18 cellular contexts compared by ENCODE assay signal in the genomic region with DNA sequence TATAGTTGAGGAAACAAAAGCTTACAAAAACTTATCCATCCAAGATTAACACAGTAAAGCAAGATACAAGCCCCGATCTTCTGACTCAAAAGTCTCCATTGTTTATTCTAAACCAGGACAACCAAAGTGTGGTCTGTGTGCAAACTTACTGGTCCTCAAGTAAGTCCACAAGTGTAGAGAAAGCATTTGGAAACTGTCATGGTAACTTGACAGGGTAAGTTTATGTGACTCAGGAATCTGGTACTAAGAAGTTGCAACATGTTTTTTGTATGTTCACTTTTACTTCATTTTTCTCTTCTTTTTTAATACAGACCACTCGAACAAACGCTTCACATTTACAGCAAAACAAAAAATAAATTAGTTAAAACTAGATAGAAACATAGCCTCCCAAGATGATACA. TPM values are rescaled to one million over a fixed set of nuclear protein-coding genes. Genes with fewer than 3 reads are reported as not detected.
DNase-seq lines count a peak whose midpoint lies in the region; ATAC-seq, FAIRE-seq and TF ChIP-seq lines count a peak whose summit lies in the region.
"Had no signal": no experiment of that assay in that cellular context is flagged by ENCODE, and none has a peak within 500 bp of the region (broad histone marks: within the 10 kb centered on the region; RNA-seq: fewer than 3 reads in every experiment).

No MANE protein-coding gene starts in this region.

- intact Hi-C loops in activated T-helper 1 cell treated with anti-CD3 and anti-CD28 coated beads, Interleukin-12 subunit alpha, Interleukin-12 subunit beta, Interleukin-2, Interleukin-4 antibody, amounts not matched to agents 30 ng/mL and 10 ng/mL and 1 ng/mL, durations not matched to agents 14 hours and 24 hours and 36 hours (cut with micrococcal nuclease) = loop anchor here (10.0 kb wide), 1 partner anchor 280 kb away; no protein-coding TSS in a partner anchor
- intact Hi-C loops in pancreas (cut with DNase I) = no loop called here
- intact Hi-C loops in activated CD4-positive, alpha-beta memory T cell treated with anti-CD3 and anti-CD28 coated beads for 36 hours (cut with micrococcal nuclease) = no loop called here

- TF ChIP-seq CTCF in AG04449 (IDR thresholded peaks at IDR 0.05; ENCODE audit: insufficient read depth, low read length, missing control alignments) (no peak), fibroblast of the aortic adventitia (IDR thresholded peaks at IDR 0.05; ENCODE audit: insufficient read depth, low read length) (no peak), pancreas (IDR thresholded peaks at IDR 0.05) (no peak)

- no peaks in the 10 kb centered on the region for H3K27me3 ChIP-seq in pancreas
- H3K27me3 ChIP-seq: ovary had no signal

- ATAC-seq in T-cell (replicated peaks in 1 of 4) (no peak), pancreas (no peak)
- ATAC-seq: left colon, mucosa of descending colon had no signal

- peaks cover 0 to 10% (median 6%) of the 10 kb centered on the region in 3 donors for H3K4me1 ChIP-seq in pancreas

- 89 to 93% methylated on average over 3 of the region's 3 CpGs for WGBS in pancreas, 2 donors

- H3K4me3 Mint-ChIP-seq in activated T-helper 1 cell treated with anti-CD3 and anti-CD28 coated beads, Interleukin-12 subunit alpha, Interleukin-12 subunit beta, Interleukin-2, Interleukin-4 antibody, amounts not matched to agents 30 ng/mL and 10 ng/mL and 1 ng/mL, durations not matched to agents 14 hours and 24 hours and 36 hours = no peak overlapping the region
- no peak overlapping the region for H3K4me3 Mint-ChIP-seq in T-cell
- no peak overlapping the region for H3K4me3 Mint-ChIP-seq in activated CD4-positive, alpha-beta memory T cell treated with anti-CD3 and anti-CD28 coated beads for 36 hours
- H3K4me3 Mint-ChIP-seq: type B pancreatic cell had no signal

- FAIRE-seq in GM19239 (lab: Jason Lieb, UNC) = peak; percentile 80
- FAIRE-seq in pancreas (lab: Jason Lieb, UNC) = no peak

- no peaks in the 10 kb centered on the region for H3K27me3 Mint-ChIP-seq in activated T-helper 1 cell treated with anti-CD3 and anti-CD28 coated beads, Interleukin-12 subunit alpha, Interleukin-12 subunit beta, Interleukin-2, Interleukin-4 antibody, amounts not matched to agents 30 ng/mL and 10 ng/mL and 1 ng/mL, durations not matched to agents 14 hours and 24 hours and 36 hours (ENCODE audit: insufficient read depth)
- H3K27me3 Mint-ChIP-seq in T-cell = no peaks in the 10 kb centered on the region
- H3K27me3 Mint-ChIP-seq in activated CD4-positive, alpha-beta memory T cell treated with anti-CD3 and anti-CD28 coated beads for 36 hours = no peaks in the 10 kb centered on the region
- H3K27me3 Mint-ChIP-seq: type B pancreatic cell had no signal

- no peak overlapping the region for H3K4me3 ChIP-seq in AG04449 (ENCODE audit: low read depth, low read length)
- no peak overlapping the region for H3K4me3 ChIP-seq in fibroblast of the aortic adventitia (ENCODE audit: low read depth, low read length)
- no peak overlapping the region for H3K4me3 ChIP-seq in pancreas
- H3K4me3 ChIP-seq: mucosa of descending colon, ovary, skin epidermis had no signal

- DNase-seq in AG04449 (ENCODE audit: low read depth, low spot score) = peak; percentile 19
- no peak for DNase-seq in GM19239 (ENCODE audit: insufficient read length, low spot score)
- no peak for DNase-seq in activated T-helper 1 cell treated with anti-CD3 and anti-CD28 coated beads, Interleukin-12 subunit alpha, Interleukin-12 subunit beta, Interleukin-2, Interleukin-4 antibody, amounts not matched to agents 30 ng/mL and 10 ng/mL and 1 ng/mL, durations not matched to agents 14 hours and 24 hours and 36 hours (ENCODE audit: low spot score)
- DNase-seq in fibroblast of the aortic adventitia (ENCODE audit: low read depth) = peak; percentile 65
- DNase-seq in T-cell = no peak
- DNase-seq in AML-193 (lab: John Stamatoyannopoulos, UW) = no peak
- no peak for DNase-seq in pancreas
- no peak for DNase-seq in activated CD4-positive, alpha-beta memory T cell treated with anti-CD3 and anti-CD28 coated beads for 36 hours
- DNase-seq: activated CD4-positive, alpha-beta T cell treated with anti-CD3 and anti-CD28 coated beads, Interleukin-2, amount 50 U/mL, for 48 hours; amygdala; Kasumi-1; left colon; mucosa of descending colon; NCI-H187; ovary; stimulated activated CD4-positive, alpha-beta T cell treated with anti-CD3 and anti-CD28 coated beads, Interleukin-4, amount 100 ng/mL, for 4 hours had no signal

- peaks cover 75% of the 10 kb centered on the region for H3K4me1 Mint-ChIP-seq in activated T-helper 1 cell treated with anti-CD3 and anti-CD28 coated beads, Interleukin-12 subunit alpha, Interleukin-12 subunit beta, Interleukin-2, Interleukin-4 antibody, amounts not matched to agents 30 ng/mL and 10 ng/mL and 1 ng/mL, durations not matched to agents 14 hours and 24 hours and 36 hours (ENCODE audit: low read depth)
- peaks cover 59 to 74% (median 66%) of the 10 kb centered on the region in 3 donors for H3K4me1 Mint-ChIP-seq in T-cell
- H3K4me1 Mint-ChIP-seq in activated CD4-positive, alpha-beta memory T cell treated with anti-CD3 and anti-CD28 coated beads for 36 hours (ENCODE audit: low read depth) = peaks cover 66% of the 10 kb centered on the region

- H3K36me3 ChIP-seq in pancreas = no peaks in the 10 kb centered on the region
- H3K36me3 ChIP-seq: ovary had no signal

- no peak overlapping the region for H3K27ac ChIP-seq in pancreas
- H3K27ac ChIP-seq: ovary, skin epidermis had no signal

- no peaks in the 10 kb centered on the region for H3K9me3 Mint-ChIP-seq in activated T-helper 1 cell treated with anti-CD3 and anti-CD28 coated beads, Interleukin-12 subunit alpha, Interleukin-12 subunit beta, Interleukin-2, Interleukin-4 antibody, amounts not matched to agents 30 ng/mL and 10 ng/mL and 1 ng/mL, durations not matched to agents 14 hours and 24 hours and 36 hours
- no peaks in the 10 kb centered on the region for H3K9me3 Mint-ChIP-seq in T-cell
- H3K9me3 Mint-ChIP-seq in activated CD4-positive, alpha-beta memory T cell treated with anti-CD3 and anti-CD28 coated beads for 36 hours = no peaks in the 10 kb centered on the region
- H3K9me3 Mint-ChIP-seq: type B pancreatic cell had no signal

- H3K27ac Mint-ChIP-seq in activated T-helper 1 cell treated with anti-CD3 and anti-CD28 coated beads, Interleukin-12 subunit alpha, Interleukin-12 subunit beta, Interleukin-2, Interleukin-4 antibody, amounts not matched to agents 30 ng/mL and 10 ng/mL and 1 ng/mL, durations not matched to agents 14 hours and 24 hours and 36 hours = peak overlapping the region; percentile 65
- no peak overlapping the region for H3K27ac Mint-ChIP-seq in T-cell
- H3K27ac Mint-ChIP-seq in activated CD4-positive, alpha-beta memory T cell treated with anti-CD3 and anti-CD28 coated beads for 36 hours = no peak overlapping the region
- H3K27ac Mint-ChIP-seq: type B pancreatic cell had no signal

- H3K36me3 Mint-ChIP-seq in activated T-helper 1 cell treated with anti-CD3 and anti-CD28 coated beads, Interleukin-12 subunit alpha, Interleukin-12 subunit beta, Interleukin-2, Interleukin-4 antibody, amounts not matched to agents 30 ng/mL and 10 ng/mL and 1 ng/mL, durations not matched to agents 14 hours and 24 hours and 36 hours (ENCODE audit: low read depth) = peaks cover 21% of the 10 kb centered on the region
- peaks cover 8% of the 10 kb centered on the region for H3K36me3 Mint-ChIP-seq in T-cell
- H3K36me3 Mint-ChIP-seq in activated CD4-positive, alpha-beta memory T cell treated with anti-CD3 and anti-CD28 coated beads for 36 hours = peaks cover 2% of the 10 kb centered on the region

- CTCF ChIA-PET in AG04449 (lab: Yijun Ruan, JAX) = no interaction called here
- CTCF ChIA-PET in T-cell (lab: Charles Lee) = no interaction called here
- CTCF ChIA-PET in activated CD4-positive, alpha-beta memory T cell treated with anti-CD3 and anti-CD28 coated beads for 36 hours (lab: Charles Lee) = interaction anchor here (0.7 kb wide), 1 partner anchor 55 kb away, joined by 3 read pairs; no protein-coding TSS in a partner anchor

- H3K9me3 ChIP-seq in pancreas = no peaks in the 10 kb centered on the region
- H3K9me3 ChIP-seq: mucosa of descending colon, ovary had no signal

- POLR2A ChIA-PET in AG04449 (lab: Yijun Ruan, JAX) (no interaction called here), T-cell (lab: Charles Lee) (no interaction called here)
- POLR2A ChIA-PET in activated CD4-positive, alpha-beta memory T cell treated with anti-CD3 and anti-CD28 coated beads for 36 hours (lab: Charles Lee) = no interaction called here

RNA-seq across cellular contexts. Expression of a gene that starts 9.4 kb away (rescaled TPM):
- total RNA-seq in activated T-helper 1 cell treated with anti-CD3 and anti-CD28 coated beads, Interleukin-12 subunit alpha, Interleukin-12 subunit beta, Interleukin-2, Interleukin-4 antibody, amounts not matched to agents 30 ng/mL and 10 ng/mL and 1 ng/mL, durations not matched to agents 14 hours and 24 hours and 36 hours = 223 and 242 TPM in 2 replicates
- total RNA-seq in fibroblast of the aortic adventitia (ENCODE audit: low replicate concordance) (11.2 and 34.2 TPM in 2 replicates), T-cell (100 to 1,000 TPM in 2 of 5 donors, 10 to 100 TPM in 3; 83.8 to 107 (median 97.5) TPM), pancreas (10 to 100 TPM; 44.0 to 60.5 (median 51.4) TPM)
- 10 to 100 TPM; 15.7 to 20.9 TPM for polyA plus RNA-seq in pancreas
- 100 to 1,000 TPM; 131 to 140 TPM for total RNA-seq in activated CD4-positive, alpha-beta memory T cell treated with anti-CD3 and anti-CD28 coated beads for 36 hours

RNA-seq across cellular contexts. Expression of a gene that starts 54.2 kb away (rescaled TPM):
- 9.6 and 10.2 TPM in 2 replicates for total RNA-seq in activated T-helper 1 cell treated with anti-CD3 and anti-CD28 coated beads, Interleukin-12 subunit alpha, Interleukin-12 subunit beta, Interleukin-2, Interleukin-4 antibody, amounts not matched to agents 30 ng/mL and 10 ng/mL and 1 ng/mL, durations not matched to agents 14 hours and 24 hours and 36 hours
- 38.7 and 62.7 TPM in 2 replicates for total RNA-seq in fibroblast of the aortic adventitia (ENCODE audit: low replicate concordance)
- total RNA-seq in T-cell = 10 to 100 TPM; 28.5 to 44.4 (median 37.3) TPM
- 10 to 100 TPM; 11.8 to 24.7 (median 19.3) TPM for total RNA-seq in pancreas
- polyA plus RNA-seq in pancreas = 10 to 100 TPM; 17.8 to 27.3 TPM
- total RNA-seq in activated CD4-positive, alpha-beta memory T cell treated with anti-CD3 and anti-CD28 coated beads for 36 hours = 10 to 100 TPM; 14.2 to 17.0 TPM

Comparison
In these comparisons a context has a peak if more than half of its experiments do, and no peak if none do; other contexts are left out.
1. DNase-seq: peak in AG04449 (single experiment) and fibroblast of the aortic adventitia (single experiment); none in GM19239 (single experiment), activated T-helper 1 cell treated with anti-CD3 and anti-CD28 coated beads, Interleukin-12 subunit alpha, Interleukin-12 subunit beta, Interleukin-2, Interleukin-4 antibody, amounts not matched to agents 30 ng/mL and 10 ng/mL and 1 ng/mL, durations not matched to agents 14 hours and 24 hours and 36 hours (single experiment), T-cell (0 of 34), AML-193 (0 of 2), pancreas (0 of 6) and activated CD4-positive, alpha-beta memory T cell treated with anti-CD3 and anti-CD28 coated beads for 36 hours (single experiment).